ENCODE assay signal across 9 cellular contexts in genomic region chr14:92603309-92604257, GRCh38.
DNase-seq lines count a peak whose midpoint lies in the region; ATAC-seq and TF ChIP-seq lines count a peak whose summit lies in the region.
"Had no signal": no experiment of that assay in that cellular context is flagged by ENCODE, and none has a peak within 500 bp of the region (broad histone marks: within the 10 kb centered on the region; RNA-seq: fewer than 3 reads in every experiment).

No MANE protein-coding gene starts in this region.

- peak; percentile 93 to 100 (median 98) for ATAC-seq in T-cell (replicated peaks in 1 of 4)
- ATAC-seq in upper lobe of right lung: peak; percentile 55
- no peak for ATAC-seq in HG02885 (IDR thresholded peaks at IDR 0.05; ENCODE audit: poor library complexity, unreplicated experiment)

- no peaks in the 10 kb centered on the region for H3K36me3 ChIP-seq in upper lobe of right lung
- H3K36me3 ChIP-seq: BLaER1 had no signal

- no peak overlapping the region for H3K4me3 ChIP-seq in upper lobe of right lung
- H3K4me3 ChIP-seq: BLaER1 had no signal

- peaks cover 27 to 41% (median 35%) of the 10 kb centered on the region in 3 donors for H3K4me1 Mint-ChIP-seq in T-cell

- peaks cover 25% of the 10 kb centered on the region for H3K4me1 ChIP-seq in upper lobe of right lung

- H3K27me3 Mint-ChIP-seq in T-cell: no peaks in the 10 kb centered on the region

- peaks cover 5% of the 10 kb centered on the region for H3K36me3 Mint-ChIP-seq in T-cell

- no peaks in the 10 kb centered on the region for H3K9me3 Mint-ChIP-seq in T-cell

- H3K27ac Mint-ChIP-seq in T-cell: peak overlapping the region in 1 of 2 donors; percentile 84

- peak in 2 of 3 experiments; percentile 35 to 75 for DNase-seq in NCI-H1417 (lab: John Stamatoyannopoulos, UW)
- no peak for DNase-seq in NCI-H1417 treated with DMSO at 0.1 percent for 48 hours (lab: John Stamatoyannopoulos, UW)
- peak; percentile 45 to 78 (median 64) for DNase-seq in T-cell
- DNase-seq in cerebellar nuclear complex (lab: John Stamatoyannopoulos, UW): peak; percentile 11 to 51
- DNase-seq in middle frontal gyrus (ENCODE audit: extremely low spot score, low spot score): peak; percentile 16
- peak; percentile 77 for DNase-seq in upper lobe of right lung
- DNase-seq in NK-92 (lab: John Stamatoyannopoulos, UW; ENCODE audit: unreplicated experiment): no peak

- POLR2A ChIA-PET in T-cell (lab: Charles Lee): no interaction called here

- H3K4me3 Mint-ChIP-seq in T-cell: peak overlapping the region; percentile 47 to 69 (median 65)

- TF ChIP-seq CTCF in upper lobe of right lung (IDR thresholded peaks at IDR 0.05): no peak

- no peaks in the 10 kb centered on the region for H3K9me3 ChIP-seq in upper lobe of right lung

- peak overlapping the region; percentile 1 for H3K27ac ChIP-seq in upper lobe of right lung
- H3K27ac ChIP-seq: BLaER1 had no signal

- intact Hi-C loops in upper lobe of right lung (cut with DNase I): no loop called here

- H3K27me3 ChIP-seq in upper lobe of right lung: no peaks in the 10 kb centered on the region
- H3K27me3 ChIP-seq: BLaER1 had no signal

- CTCF ChIA-PET in T-cell (lab: Charles Lee): interaction anchor here (0.6 to 1.0 kb wide), 5 partner anchors 15 to 468 kb away, joined by 3 to 5 read pairs (median 3); no protein-coding TSS in a partner anchor

Comparison
In these comparisons a context has a peak if more than half of its experiments do, and no peak if none do; other contexts are left out.
1. DNase-seq: peak in NCI-H1417 (2 of 3), T-cell (34 of 34), cerebellar nuclear complex (2 of 2), middle frontal gyrus (single experiment) and upper lobe of right lung (single experiment); none in NCI-H1417 treated with DMSO at 0.1 percent for 48 hours (single experiment) and NK-92 (single experiment).